Comparison of ENCODE assay signal across 25 cellular contexts in genomic region chr18:61006687-61007224, GRCh38.
"Had no signal": no experiment of that assay in that cellular context is flagged by ENCODE, and none has a peak within 500 bp of the region (broad histone marks: within the 10 kb centered on the region; RNA-seq: fewer than 3 reads in every experiment).

No MANE protein-coding gene starts in this region.

- H3K27me3 ChIP-seq: colonic mucosa, esophagus muscularis mucosa, foreskin keratinocyte, gastroesophageal sphincter, heart left ventricle, hepatocyte had no signal

- H3K27ac Mint-ChIP-seq: dendritic cell treated with granulocyte-macrophage colony-stimulating factor and Interleukin-4, amounts not matched to agents 40 ng/mL and 50 ng/mL, for 4 days; effector memory CD8-positive, alpha-beta T cell; endodermal cell; immature natural killer cell; mesothelial cell of epicardium; naive B cell had no signal

- H3K27ac ChIP-seq: colonic mucosa, esophagus muscularis mucosa, foreskin keratinocyte, gastroesophageal sphincter, heart left ventricle, hepatocyte had no signal

- H3K4me1 Mint-ChIP-seq: endodermal cell, immature natural killer cell, mesothelial cell of epicardium, naive B cell had no signal

- H3K4me3 ChIP-seq: colonic mucosa, esophagus muscularis mucosa, gastroesophageal sphincter, heart left ventricle, hepatocyte, mucosa of descending colon had no signal

- H3K4me1 ChIP-seq: colonic mucosa, esophagus muscularis mucosa, foreskin keratinocyte, gastroesophageal sphincter, heart left ventricle had no signal

- ATAC-seq: effector memory CD8-positive, alpha-beta T cell; foreskin keratinocyte; gastroesophageal sphincter; heart left ventricle; left colon; left lobe of liver; left ventricle myocardium superior; mucosa of descending colon had no signal

- H3K4me3 Mint-ChIP-seq: dendritic cell treated with granulocyte-macrophage colony-stimulating factor and Interleukin-4, amounts not matched to agents 40 ng/mL and 50 ng/mL, for 4 days; effector memory CD8-positive, alpha-beta T cell; endodermal cell; immature natural killer cell; mesothelial cell of epicardium; naive B cell had no signal

- FAIRE-seq: endometrium, frontal cortex, kidney had no signal

- H3K9me3 Mint-ChIP-seq: endodermal cell had no signal

- H3K27me3 Mint-ChIP-seq: dendritic cell treated with granulocyte-macrophage colony-stimulating factor and Interleukin-4, amounts not matched to agents 40 ng/mL and 50 ng/mL, for 4 days; effector memory CD8-positive, alpha-beta T cell; naive B cell had no signal

- H3K9me3 ChIP-seq: colonic mucosa, esophagus muscularis mucosa, mucosa of descending colon had no signal

- DNase-seq: colonic mucosa; cortex of kidney; effector CD8-positive, alpha-beta T cell; effector memory CD8-positive, alpha-beta T cell; endodermal cell; foreskin keratinocyte; heart left ventricle; hypothalamus; immature natural killer cell; islet precursor cell; kidney; kidney glomerular epithelial cell; left colon; left ventricle myocardium superior; mesenchymal stem cell; mucosa of descending colon; naive B cell had no signal

- H3K36me3 ChIP-seq: colonic mucosa, esophagus muscularis mucosa, gastroesophageal sphincter, heart left ventricle had no signal

- H3K36me3 Mint-ChIP-seq: immature natural killer cell, mesothelial cell of epicardium, naive B cell had no signal
